3 cellular contexts compared by ENCODE assay signal in genomic region chr10:84925495-84925894, GRCh38.
"Had no signal": no experiment of that assay in that cellular context is flagged by ENCODE, and none has a peak within 500 bp of the region (broad histone marks: within the 10 kb centered on the region; RNA-seq: fewer than 3 reads in every experiment).

No MANE protein-coding gene starts in this region.

- H3K4me3 ChIP-seq: GM12878 had no signal

- DNase-seq: GDM1, GF-D8 had no signal
